In the genomic region with DNA sequence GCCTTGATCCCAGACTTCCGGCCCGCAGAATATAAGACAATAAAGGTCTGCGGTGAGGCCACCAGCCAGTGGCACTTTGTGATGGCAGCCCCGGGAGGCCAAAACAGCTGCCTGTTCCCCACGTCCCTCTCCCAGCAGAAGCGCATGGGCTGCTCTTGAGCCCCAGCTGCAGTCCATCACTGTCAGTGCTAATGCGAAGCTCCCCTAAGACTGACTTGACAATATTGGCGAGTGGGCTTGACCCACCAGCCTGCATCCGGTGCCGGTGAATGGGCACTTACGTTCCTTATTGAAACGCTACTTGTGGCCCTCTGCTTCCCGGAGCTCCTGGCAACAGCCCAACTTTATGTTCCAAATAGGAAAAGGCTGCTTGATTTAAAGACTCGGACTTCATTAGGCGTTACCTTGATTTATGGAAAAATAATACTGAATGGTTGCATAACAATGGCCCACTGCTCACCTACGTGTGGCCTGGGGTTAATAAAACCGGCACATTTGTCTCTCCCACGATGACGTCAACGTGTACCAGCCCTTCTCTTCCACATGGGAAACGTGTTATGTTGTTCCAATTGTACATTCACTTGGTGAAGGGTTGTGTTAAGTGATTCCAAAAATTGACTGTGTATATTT, we compare ENCODE assay signal across 1 cellular context.
TF ChIP-seq lines count a peak whose summit lies in the region.

No MANE protein-coding gene starts in this region.

TF ChIP-seq in K562, 482 proteins besides CTCF, POLR2A, EP300 and RAD21 (continued from another document and continues in another):
- TF ChIP-seq, protein P1, sequence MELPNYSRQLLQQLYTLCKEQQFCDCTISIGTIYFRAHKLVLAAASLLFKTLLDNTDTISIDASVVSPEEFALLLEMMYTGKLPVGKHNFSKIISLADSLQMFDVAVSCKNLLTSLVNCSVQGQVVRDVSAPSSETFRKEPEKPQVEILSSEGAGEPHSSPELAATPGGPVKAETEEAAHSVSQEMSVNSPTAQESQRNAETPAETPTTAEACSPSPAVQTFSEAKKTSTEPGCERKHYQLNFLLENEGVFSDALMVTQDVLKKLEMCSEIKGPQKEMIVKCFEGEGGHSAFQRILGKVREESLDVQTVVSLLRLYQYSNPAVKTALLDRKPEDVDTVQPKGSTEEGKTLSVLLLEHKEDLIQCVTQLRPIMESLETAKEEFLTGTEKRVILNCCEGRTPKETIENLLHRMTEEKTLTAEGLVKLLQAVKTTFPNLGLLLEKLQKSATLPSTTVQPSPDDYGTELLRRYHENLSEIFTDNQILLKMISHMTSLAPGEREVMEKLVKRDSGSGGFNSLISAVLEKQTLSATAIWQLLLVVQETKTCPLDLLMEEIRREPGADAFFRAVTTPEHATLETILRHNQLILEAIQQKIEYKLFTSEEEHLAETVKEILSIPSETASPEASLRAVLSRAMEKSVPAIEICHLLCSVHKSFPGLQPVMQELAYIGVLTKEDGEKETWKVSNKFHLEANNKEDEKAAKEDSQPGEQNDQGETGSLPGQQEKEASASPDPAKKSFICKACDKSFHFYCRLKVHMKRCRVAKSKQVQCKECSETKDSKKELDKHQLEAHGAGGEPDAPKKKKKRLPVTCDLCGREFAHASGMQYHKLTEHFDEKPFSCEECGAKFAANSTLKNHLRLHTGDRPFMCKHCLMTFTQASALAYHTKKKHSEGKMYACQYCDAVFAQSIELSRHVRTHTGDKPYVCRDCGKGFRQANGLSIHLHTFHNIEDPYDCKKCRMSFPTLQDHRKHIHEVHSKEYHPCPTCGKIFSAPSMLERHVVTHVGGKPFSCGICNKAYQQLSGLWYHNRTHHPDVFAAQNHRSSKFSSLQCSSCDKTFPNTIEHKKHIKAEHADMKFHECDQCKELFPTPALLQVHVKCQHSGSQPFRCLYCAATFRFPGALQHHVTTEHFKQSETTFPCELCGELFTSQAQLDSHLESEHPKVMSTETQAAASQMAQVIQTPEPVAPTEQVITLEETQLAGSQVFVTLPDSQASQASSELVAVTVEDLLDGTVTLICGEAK (IDR thresholded peaks at IDR 0.05): no peak
- TF ChIP-seq, protein P1 (CRISPR knock-in tag; IDR thresholded peaks at IDR 0.05): 0 out of 2 replicates have a peak, but pooled peaks have one; percentile 41
- TF ChIP-seq HEY1 (CRISPR knock-in tag; IDR thresholded peaks at IDR 0.05; ENCODE audit: borderline replicate concordance) (no peak), NFXL1 (CRISPR knock-in tag; IDR thresholded peaks at IDR 0.05) (no peak), ZNF212 (CRISPR knock-in tag; IDR thresholded peaks at IDR 0.05) (no peak), JUND (IDR thresholded peaks at IDR 0.05; ENCODE audit: borderline replicate concordance, low read depth, low read length) (peak; percentile 33; the same call in 1 of the 2 replicates), JUND (tag; IDR thresholded peaks at IDR 0.05; ENCODE audit: borderline replicate concordance, low read depth, low read length) (peak; percentile 46; the same call in 1 of the 3 replicates), RUNX1 (IDR thresholded peaks at IDR 0.05; ENCODE audit: low read depth) (no peak), RBM22 (IDR thresholded peaks at IDR 0.05; ENCODE audit: low read depth, low read length, poor library complexity, severe bottlenecking) (no peak), SP2 (IDR thresholded peaks at IDR 0.05; ENCODE audit: extremely low read depth, low read depth, low read length, poor library complexity, severe bottlenecking) (no peak), ZNF79 (CRISPR knock-in tag; IDR thresholded peaks at IDR 0.05; ENCODE audit: low read depth) (no peak), SLC30A9 (CRISPR knock-in tag; IDR thresholded peaks at IDR 0.05) (no peak), ZNF184 (CRISPR knock-in tag; IDR thresholded peaks at IDR 0.05) (peak; percentile 63; the same call in 1 of the 2 replicates), BMI1 (IDR thresholded peaks at IDR 0.05; ENCODE audit: low read length) (no peak), POLR2AphosphoS2 (IDR thresholded peaks at IDR 0.05; ENCODE audit: low read length) (no peak), POU5F1 (IDR thresholded peaks at IDR 0.05; ENCODE audit: borderline replicate concordance, low read depth, low read length, partially characterized antibody) (no peak), CEBPB (tag; IDR thresholded peaks at IDR 0.05) (peak; percentile 42; the same call in 1 of the 2 replicates), MXI1 (IDR thresholded peaks at IDR 0.05; ENCODE audit: low read depth, low read length) (no peak), ZFPM2 (CRISPR knock-in tag; IDR thresholded peaks at IDR 0.05) (no peak), POLR2AphosphoS5 (IDR thresholded peaks at IDR 0.05; ENCODE audit: control insufficient read depth, insufficient read depth, low read depth, low read length) (no peak), CEBPG (CRISPR knock-in tag; IDR thresholded peaks at IDR 0.05) (no peak), CEBPG (tag; conservative IDR thresholded peaks at IDR 0.05 in 1 of 2, IDR thresholded peaks at IDR 0.05 in 1 of 2) (no peak), HDAC2 (IDR thresholded peaks at IDR 0.05) (no peak), SIRT6 (IDR thresholded peaks at IDR 0.05; ENCODE audit: low read depth, low read length) (no peak), GATA2 (CRISPR knock-in tag; IDR thresholded peaks at IDR 0.05) (no peak), CHD4 (IDR thresholded peaks at IDR 0.05; ENCODE audit: insufficient read depth, insufficient replicate concordance, low read depth, low read length, poor library complexity, severe bottlenecking) (no peak), ZNF140 (CRISPR knock-in tag; IDR thresholded peaks at IDR 0.05) (no peak)
- TF ChIP-seq, protein P2, sequence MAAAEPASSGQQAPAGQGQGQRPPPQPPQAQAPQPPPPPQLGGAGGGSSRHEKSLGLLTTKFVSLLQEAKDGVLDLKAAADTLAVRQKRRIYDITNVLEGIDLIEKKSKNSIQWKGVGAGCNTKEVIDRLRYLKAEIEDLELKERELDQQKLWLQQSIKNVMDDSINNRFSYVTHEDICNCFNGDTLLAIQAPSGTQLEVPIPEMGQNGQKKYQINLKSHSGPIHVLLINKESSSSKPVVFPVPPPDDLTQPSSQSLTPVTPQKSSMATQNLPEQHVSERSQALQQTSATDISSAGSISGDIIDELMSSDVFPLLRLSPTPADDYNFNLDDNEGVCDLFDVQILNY (CRISPR knock-in tag; IDR thresholded peaks at IDR 0.05): no peak
- TF ChIP-seq, protein P3, sequence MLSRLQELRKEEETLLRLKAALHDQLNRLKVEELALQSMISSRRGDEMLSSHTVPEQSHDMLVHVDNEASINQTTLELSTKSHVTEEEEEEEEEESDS (CRISPR knock-in tag; IDR thresholded peaks at IDR 0.05): no peak
- TF ChIP-seq, protein P4, sequence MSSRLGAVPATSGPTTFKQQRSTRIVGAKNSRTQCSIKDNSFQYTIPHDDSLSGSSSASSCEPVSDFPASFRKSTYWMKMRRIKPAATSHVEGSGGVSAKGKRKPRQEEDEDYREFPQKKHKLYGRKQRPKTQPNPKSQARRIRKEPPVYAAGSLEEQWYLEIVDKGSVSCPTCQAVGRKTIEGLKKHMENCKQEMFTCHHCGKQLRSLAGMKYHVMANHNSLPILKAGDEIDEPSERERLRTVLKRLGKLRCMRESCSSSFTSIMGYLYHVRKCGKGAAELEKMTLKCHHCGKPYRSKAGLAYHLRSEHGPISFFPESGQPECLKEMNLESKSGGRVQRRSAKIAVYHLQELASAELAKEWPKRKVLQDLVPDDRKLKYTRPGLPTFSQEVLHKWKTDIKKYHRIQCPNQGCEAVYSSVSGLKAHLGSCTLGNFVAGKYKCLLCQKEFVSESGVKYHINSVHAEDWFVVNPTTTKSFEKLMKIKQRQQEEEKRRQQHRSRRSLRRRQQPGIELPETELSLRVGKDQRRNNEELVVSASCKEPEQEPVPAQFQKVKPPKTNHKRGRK (tag; IDR thresholded peaks at IDR 0.05): no peak
- TF ChIP-seq, protein P5, sequence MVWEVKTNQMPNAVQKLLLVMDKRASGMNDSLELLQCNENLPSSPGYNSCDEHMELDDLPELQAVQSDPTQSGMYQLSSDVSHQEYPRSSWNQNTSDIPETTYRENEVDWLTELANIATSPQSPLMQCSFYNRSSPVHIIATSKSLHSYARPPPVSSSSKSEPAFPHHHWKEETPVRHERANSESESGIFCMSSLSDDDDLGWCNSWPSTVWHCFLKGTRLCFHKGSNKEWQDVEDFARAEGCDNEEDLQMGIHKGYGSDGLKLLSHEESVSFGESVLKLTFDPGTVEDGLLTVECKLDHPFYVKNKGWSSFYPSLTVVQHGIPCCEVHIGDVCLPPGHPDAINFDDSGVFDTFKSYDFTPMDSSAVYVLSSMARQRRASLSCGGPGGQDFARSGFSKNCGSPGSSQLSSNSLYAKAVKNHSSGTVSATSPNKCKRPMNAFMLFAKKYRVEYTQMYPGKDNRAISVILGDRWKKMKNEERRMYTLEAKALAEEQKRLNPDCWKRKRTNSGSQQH (CRISPR knock-in tag; IDR thresholded peaks at IDR 0.05): no peak
- TF ChIP-seq, protein P6, sequence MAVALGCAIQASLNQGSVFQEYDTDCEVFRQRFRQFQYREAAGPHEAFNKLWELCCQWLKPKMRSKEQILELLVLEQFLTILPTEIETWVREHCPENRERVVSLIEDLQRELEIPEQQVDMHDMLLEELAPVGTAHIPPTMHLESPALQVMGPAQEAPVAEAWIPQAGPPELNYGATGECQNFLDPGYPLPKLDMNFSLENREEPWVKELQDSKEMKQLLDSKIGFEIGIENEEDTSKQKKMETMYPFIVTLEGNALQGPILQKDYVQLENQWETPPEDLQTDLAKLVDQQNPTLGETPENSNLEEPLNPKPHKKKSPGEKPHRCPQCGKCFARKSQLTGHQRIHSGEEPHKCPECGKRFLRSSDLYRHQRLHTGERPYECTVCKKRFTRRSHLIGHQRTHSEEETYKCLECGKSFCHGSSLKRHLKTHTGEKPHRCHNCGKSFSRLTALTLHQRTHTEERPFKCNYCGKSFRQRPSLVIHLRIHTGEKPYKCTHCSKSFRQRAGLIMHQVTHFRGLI (CRISPR knock-in tag; IDR thresholded peaks at IDR 0.05): no peak
- TF ChIP-seq, protein P7, sequence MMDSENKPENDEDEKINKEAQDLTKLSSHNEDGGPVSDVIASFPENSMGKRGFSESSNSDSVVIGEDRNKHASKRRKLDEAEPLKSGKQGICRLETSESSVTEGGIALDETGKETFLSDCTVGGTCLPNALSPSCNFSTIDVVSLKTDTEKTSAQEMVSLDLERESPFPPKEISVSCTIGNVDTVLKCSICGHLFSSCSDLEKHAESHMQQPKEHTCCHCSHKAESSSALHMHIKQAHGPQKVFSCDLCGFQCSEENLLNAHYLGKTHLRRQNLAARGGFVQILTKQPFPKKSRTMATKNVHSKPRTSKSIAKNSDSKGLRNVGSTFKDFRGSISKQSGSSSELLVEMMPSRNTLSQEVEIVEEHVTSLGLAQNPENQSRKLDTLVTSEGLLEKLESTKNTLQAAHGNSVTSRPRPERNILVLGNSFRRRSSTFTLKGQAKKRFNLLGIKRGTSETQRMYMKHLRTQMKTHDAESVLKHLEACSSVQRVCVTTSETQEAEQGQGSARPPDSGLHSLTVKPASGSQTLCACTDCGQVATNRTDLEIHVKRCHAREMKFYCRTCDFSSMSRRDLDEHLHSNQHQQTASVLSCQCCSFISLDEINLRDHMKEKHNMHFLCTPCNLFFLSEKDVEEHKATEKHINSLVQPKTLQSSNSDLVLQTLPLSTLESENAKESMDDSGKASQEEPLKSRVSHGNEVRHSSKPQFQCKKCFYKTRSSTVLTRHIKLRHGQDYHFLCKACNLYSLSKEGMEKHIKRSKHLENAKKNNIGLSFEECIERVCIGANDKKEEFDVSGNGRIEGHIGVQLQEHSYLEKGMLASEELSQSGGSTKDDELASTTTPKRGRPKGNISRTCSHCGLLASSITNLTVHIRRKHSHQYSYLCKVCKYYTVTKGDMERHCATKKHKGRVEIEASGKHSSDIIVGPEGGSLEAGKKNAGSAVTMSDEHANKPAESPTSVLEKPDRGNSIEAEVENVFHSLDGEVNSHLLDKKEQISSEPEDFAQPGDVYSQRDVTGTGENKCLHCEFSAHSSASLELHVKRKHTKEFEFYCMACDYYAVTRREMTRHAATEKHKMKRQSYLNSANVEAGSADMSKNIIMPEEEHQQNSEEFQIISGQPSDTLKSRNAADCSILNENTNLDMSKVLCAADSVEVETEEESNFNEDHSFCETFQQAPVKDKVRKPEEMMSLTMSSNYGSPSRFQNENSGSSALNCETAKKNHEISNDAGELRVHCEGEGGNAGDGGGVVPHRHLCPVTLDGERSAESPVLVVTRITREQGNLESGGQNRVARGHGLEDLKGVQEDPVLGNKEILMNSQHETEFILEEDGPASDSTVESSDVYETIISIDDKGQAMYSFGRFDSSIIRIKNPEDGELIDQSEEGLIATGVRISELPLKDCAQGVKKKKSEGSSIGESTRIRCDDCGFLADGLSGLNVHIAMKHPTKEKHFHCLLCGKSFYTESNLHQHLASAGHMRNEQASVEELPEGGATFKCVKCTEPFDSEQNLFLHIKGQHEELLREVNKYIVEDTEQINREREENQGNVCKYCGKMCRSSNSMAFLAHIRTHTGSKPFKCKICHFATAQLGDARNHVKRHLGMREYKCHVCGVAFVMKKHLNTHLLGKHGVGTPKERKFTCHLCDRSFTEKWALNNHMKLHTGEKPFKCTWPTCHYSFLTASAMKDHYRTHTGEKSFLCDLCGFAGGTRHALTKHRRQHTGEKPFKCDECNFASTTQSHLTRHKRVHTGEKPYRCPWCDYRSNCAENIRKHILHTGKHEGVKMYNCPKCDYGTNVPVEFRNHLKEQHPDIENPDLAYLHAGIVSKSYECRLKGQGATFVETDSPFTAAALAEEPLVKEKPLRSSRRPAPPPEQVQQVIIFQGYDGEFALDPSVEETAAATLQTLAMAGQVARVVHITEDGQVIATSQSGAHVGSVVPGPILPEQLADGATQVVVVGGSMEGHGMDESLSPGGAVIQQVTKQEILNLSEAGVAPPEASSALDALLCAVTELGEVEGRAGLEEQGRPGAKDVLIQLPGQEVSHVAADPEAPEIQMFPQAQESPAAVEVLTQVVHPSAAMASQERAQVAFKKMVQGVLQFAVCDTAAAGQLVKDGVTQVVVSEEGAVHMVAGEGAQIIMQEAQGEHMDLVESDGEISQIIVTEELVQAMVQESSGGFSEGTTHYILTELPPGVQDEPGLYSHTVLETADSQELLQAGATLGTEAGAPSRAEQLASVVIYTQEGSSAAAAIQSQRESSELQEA (IDR thresholded peaks at IDR 0.05; ENCODE audit: low read depth): no peak
